ENCODE assay signal across 8 cellular contexts in genomic region chr14:22955702-22956575, GRCh38. TPM values are rescaled to one million over a fixed set of nuclear protein-coding genes. Genes with fewer than 3 reads are reported as not detected.
DNase-seq lines count a peak whose midpoint lies in the region; ATAC-seq lines count a peak whose summit lies in the region.

No MANE protein-coding gene starts in this region.

- peak; percentile 25 for DNase-seq in HT-29 (ENCODE audit: low spot score)
- no peak for DNase-seq in NCI-H1436 (lab: John Stamatoyannopoulos, UW)
- no peak for DNase-seq in middle frontal gyrus (ENCODE audit: extremely low spot score, low spot score)
- DNase-seq in posterior cingulate gyrus, result no peak
- no peak for DNase-seq in activated CD4-positive, alpha-beta T cell treated with anti-CD3 and anti-CD28 coated beads, Interleukin-2, amount 50 U/mL, for 1 hour

- peak overlapping the region; percentile 81 for H3K4me3 ChIP-seq in iPS-18c (ENCODE audit: insufficient read depth, low read depth, low read length)

- peak overlapping the region; percentile 92 for H3K27ac Mint-ChIP-seq in activated naive CD8-positive, alpha-beta T cell
- H3K27ac Mint-ChIP-seq in stimulated activated memory B cell treated with anti-CD40 and anti-IgM and Interleukin-4, amounts not matched to agents 10 μg/mL and 1 μg/mL and 100 μg/mL, for 72 hours, result peak overlapping the region; percentile 94

- ATAC-seq in stimulated activated memory B cell treated with anti-CD40 and anti-IgM and Interleukin-4, amounts not matched to agents 10 μg/mL and 1 μg/mL and 100 μg/mL, for 72 hours, result no peak

- no peaks in the 10 kb centered on the region for H3K27me3 Mint-ChIP-seq in activated naive CD8-positive, alpha-beta T cell
- H3K27me3 Mint-ChIP-seq in stimulated activated memory B cell treated with anti-CD40 and anti-IgM and Interleukin-4, amounts not matched to agents 10 μg/mL and 1 μg/mL and 100 μg/mL, for 72 hours, result no peaks in the 10 kb centered on the region

- H3K9me3 ChIP-seq in iPS-18c (ENCODE audit: control insufficient read depth, insufficient read depth, low read length), result no peaks in the 10 kb centered on the region

- H3K9me3 Mint-ChIP-seq in activated naive CD8-positive, alpha-beta T cell (ENCODE audit: low read depth), result no peaks in the 10 kb centered on the region
- H3K9me3 Mint-ChIP-seq in stimulated activated memory B cell treated with anti-CD40 and anti-IgM and Interleukin-4, amounts not matched to agents 10 μg/mL and 1 μg/mL and 100 μg/mL, for 72 hours, result no peaks in the 10 kb centered on the region

- H3K4me1 Mint-ChIP-seq in activated naive CD8-positive, alpha-beta T cell (ENCODE audit: low read depth), result peaks cover 16% of the 10 kb centered on the region
- H3K4me1 Mint-ChIP-seq in stimulated activated memory B cell treated with anti-CD40 and anti-IgM and Interleukin-4, amounts not matched to agents 10 μg/mL and 1 μg/mL and 100 μg/mL, for 72 hours, result peaks cover 17% of the 10 kb centered on the region

- H3K36me3 Mint-ChIP-seq in activated naive CD8-positive, alpha-beta T cell, result peaks cover 2% of the 10 kb centered on the region
- H3K36me3 Mint-ChIP-seq in stimulated activated memory B cell treated with anti-CD40 and anti-IgM and Interleukin-4, amounts not matched to agents 10 μg/mL and 1 μg/mL and 100 μg/mL, for 72 hours, result peaks cover 17% of the 10 kb centered on the region

- intact Hi-C loops in posterior cingulate gyrus (cut with DNase I), result no loop called here

- H3K4me3 Mint-ChIP-seq in activated naive CD8-positive, alpha-beta T cell, result peak overlapping the region; percentile 93
- H3K4me3 Mint-ChIP-seq in stimulated activated memory B cell treated with anti-CD40 and anti-IgM and Interleukin-4, amounts not matched to agents 10 μg/mL and 1 μg/mL and 100 μg/mL, for 72 hours, result peak overlapping the region; percentile 91

RNA-seq across cellular contexts. Expression of gene HAUS4, which starts 1.0 kb away (rescaled TPM):
- 28.5 and 29.4 TPM in 2 replicates for total RNA-seq in HT-29 (2014; rRNA removed; shearing (Covaris generic))

RNA-seq across cellular contexts. Expression of gene AJUBA, which starts 26.4 kb away (rescaled TPM):
- total RNA-seq in HT-29 (2014; rRNA removed; shearing (Covaris generic)), result 52.0 and 53.6 TPM in 2 replicates

RNA-seq across cellular contexts. Expression of gene PRMT5, which starts 26.8 kb away (rescaled TPM):
- 46.4 and 47.6 TPM in 2 replicates for total RNA-seq in HT-29 (2014; rRNA removed; shearing (Covaris generic))

RNA-seq across cellular contexts. Expression of gene RBM23, which starts 37.0 kb away (rescaled TPM):
- 54.9 and 56.3 TPM in 2 replicates for total RNA-seq in HT-29 (2014; rRNA removed; shearing (Covaris generic))

RNA-seq across cellular contexts. Expression of gene C14orf93, which starts 54.0 kb away (rescaled TPM):
- total RNA-seq in HT-29 (2014; rRNA removed; shearing (Covaris generic)), result 14.6 and 15.1 TPM in 2 replicates
